11 cellular contexts compared by ENCODE assay signal in the genomic region with DNA sequence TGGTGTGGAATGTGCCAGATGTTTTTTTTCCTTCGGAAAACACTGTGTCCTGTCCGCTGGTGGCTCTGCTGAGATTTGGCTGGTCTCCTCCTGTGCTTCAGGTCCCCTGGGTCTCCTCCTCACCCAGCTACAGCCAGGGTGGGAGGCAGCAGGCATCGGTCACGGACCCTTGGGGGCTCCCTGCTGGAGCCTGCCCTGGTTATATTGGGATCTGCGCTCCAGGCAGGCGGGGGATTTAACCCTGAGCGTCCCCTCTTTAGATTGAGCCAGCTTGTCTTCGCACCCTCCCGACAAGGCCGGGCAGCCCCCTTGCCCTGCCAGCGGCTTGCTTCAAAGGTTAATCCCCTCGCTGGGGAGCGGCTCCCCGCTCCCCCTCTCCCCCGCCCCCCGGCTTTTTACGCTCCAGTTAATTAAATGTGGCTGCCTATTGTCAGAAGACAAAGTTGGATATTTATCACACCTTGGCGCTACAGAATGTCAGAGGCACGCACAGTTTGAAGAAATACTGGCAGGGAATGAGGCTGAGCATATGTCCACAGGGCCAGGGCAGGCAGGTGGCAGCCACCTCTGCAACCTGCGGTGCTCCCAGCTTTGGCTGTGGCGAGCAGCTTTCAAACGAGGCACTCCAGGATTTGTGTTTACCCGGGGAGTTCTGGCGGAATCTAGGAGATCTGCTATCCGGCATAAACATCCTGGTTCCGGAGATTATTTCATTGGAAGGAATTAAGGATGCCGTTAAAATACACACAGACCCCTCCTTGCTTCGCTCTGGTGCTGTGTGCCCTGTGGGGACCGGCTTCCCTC. TPM values are rescaled to one million over a fixed set of nuclear protein-coding genes. Genes with fewer than 3 reads are reported as not detected.
A peak's percentile ranks its signal among the peaks of the same experiment; 100 is the strongest.
DNase-seq lines count a peak whose midpoint lies in the region; ATAC-seq lines count a peak whose summit lies in the region.
"Had no signal": no experiment of that assay in that cellular context is flagged by ENCODE, and none has a peak within 500 bp of the region (broad histone marks: within the 10 kb centered on the region; RNA-seq: fewer than 3 reads in every experiment).

No MANE protein-coding gene starts in this region.

- peak overlapping the region; percentile 48 for H3K4ac ChIP-seq in trophoblast cell (ENCODE audit: low read depth, low read length)

- H4K12ac ChIP-seq in trophoblast cell (ENCODE audit: low read depth, low read length) = no peak overlapping the region

- no peaks in the 10 kb centered on the region for H3K27me3 Mint-ChIP-seq in effector memory CD8-positive, alpha-beta T cell
- no peaks in the 10 kb centered on the region for H3K27me3 Mint-ChIP-seq in activated CD8-positive, alpha-beta T cell treated with anti-CD3 and anti-CD28 coated beads, Interleukin-2, amount 10 ng/mL, durations not matched to agents 7 days and 5 days (ENCODE audit: low read depth)

- H4K8ac ChIP-seq in trophoblast cell (ENCODE audit: low read depth, low read length) = no peak overlapping the region

- H3K4me3 ChIP-seq in trophoblast cell (ENCODE audit: low read depth, low read length) = no peak overlapping the region

- peaks cover 6% of the 10 kb centered on the region for H3K9me3 ChIP-seq in trophoblast cell (ENCODE audit: insufficient read depth, low read depth, low read length)
- H3K9me3 ChIP-seq: neutrophil had no signal

- H3K23ac ChIP-seq in trophoblast cell (ENCODE audit: low read length) = no peak overlapping the region

- peak overlapping the region in 1 of 2 donors; percentile 20 for H3K27ac Mint-ChIP-seq in effector memory CD8-positive, alpha-beta T cell
- no peak overlapping the region for H3K27ac Mint-ChIP-seq in activated CD8-positive, alpha-beta T cell treated with anti-CD3 and anti-CD28 coated beads, Interleukin-2, amount 10 ng/mL, durations not matched to agents 7 days and 5 days

- no peak overlapping the region for H3K14ac ChIP-seq in trophoblast cell (ENCODE audit: low read length)

- peaks cover 15 to 19% of the 10 kb centered on the region in 2 experiments for H3K4me1 ChIP-seq in trophoblast cell (ENCODE audit: control insufficient read depth in 1 of 2, insufficient read depth in 2 of 2, low read length in 2 of 2)

- H3K27me3 ChIP-seq in trophoblast cell (ENCODE audit: insufficient read depth, low read length) = no peaks in the 10 kb centered on the region
- H3K27me3 ChIP-seq: brain microvascular endothelial cell, neutrophil had no signal

- DNase-seq in COLO668 (lab: John Stamatoyannopoulos, UW; ENCODE audit: unreplicated experiment) (peak; percentile 68), NCI-H2171 treated with DMSO at 0.1 percent for 48 hours (lab: John Stamatoyannopoulos, UW) (peak; percentile 82), trophoblast cell (no peak), ecto neural progenitor cell (ENCODE audit: low spot score) (no peak), medulla oblongata (ENCODE audit: extremely low spot score) (no peak)
- DNase-seq in effector memory CD8-positive, alpha-beta T cell = no peak
- no peak for DNase-seq in activated CD8-positive, alpha-beta T cell treated with anti-CD3 and anti-CD28 coated beads, Interleukin-2, amount 10 ng/mL, durations not matched to agents 7 days and 5 days
- DNase-seq: DND-41 had no signal

- no peaks in the 10 kb centered on the region for H3K9me3 Mint-ChIP-seq in effector memory CD8-positive, alpha-beta T cell
- no peaks in the 10 kb centered on the region for H3K9me3 Mint-ChIP-seq in activated CD8-positive, alpha-beta T cell treated with anti-CD3 and anti-CD28 coated beads, Interleukin-2, amount 10 ng/mL, durations not matched to agents 7 days and 5 days (ENCODE audit: insufficient read depth)

- H3K27ac ChIP-seq in trophoblast cell (ENCODE audit: low read depth, low read length) = no peak overlapping the region
- H3K27ac ChIP-seq: neutrophil had no signal

- POLR2A ChIA-PET in activated CD8-positive, alpha-beta T cell treated with anti-CD3 and anti-CD28 coated beads, Interleukin-2, amount 10 ng/mL, durations not matched to agents 7 days and 5 days (lab: Charles Lee) = no interaction called here

- no peak for ATAC-seq in effector memory CD8-positive, alpha-beta T cell (replicated peaks)
- no peak for ATAC-seq in activated CD8-positive, alpha-beta T cell treated with anti-CD3 and anti-CD28 coated beads, Interleukin-2, amount 10 ng/mL, durations not matched to agents 7 days and 5 days
- ATAC-seq in HG03280 (IDR thresholded peaks at IDR 0.05; ENCODE audit: unreplicated experiment) = no peak

- peaks cover 68 to 73% of the 10 kb centered on the region in 2 donors for H3K4me1 Mint-ChIP-seq in effector memory CD8-positive, alpha-beta T cell (ENCODE audit: low read depth in 2 of 2)
- H3K4me1 Mint-ChIP-seq in activated CD8-positive, alpha-beta T cell treated with anti-CD3 and anti-CD28 coated beads, Interleukin-2, amount 10 ng/mL, durations not matched to agents 7 days and 5 days (ENCODE audit: low read depth) = peaks cover 30% of the 10 kb centered on the region

- peaks cover 47% of the 10 kb centered on the region for H3K36me3 Mint-ChIP-seq in effector memory CD8-positive, alpha-beta T cell (ENCODE audit: insufficient read depth)
- H3K36me3 Mint-ChIP-seq in activated CD8-positive, alpha-beta T cell treated with anti-CD3 and anti-CD28 coated beads, Interleukin-2, amount 10 ng/mL, durations not matched to agents 7 days and 5 days (ENCODE audit: low read depth) = peaks cover 15% of the 10 kb centered on the region

- no peak overlapping the region for H3K9ac ChIP-seq in trophoblast cell (ENCODE audit: low read length)

- H3K4me2 ChIP-seq in trophoblast cell (ENCODE audit: low read length) = no peak overlapping the region

- H3K4me3 Mint-ChIP-seq in effector memory CD8-positive, alpha-beta T cell = peak overlapping the region; percentile 17 to 27
- H3K4me3 Mint-ChIP-seq in activated CD8-positive, alpha-beta T cell treated with anti-CD3 and anti-CD28 coated beads, Interleukin-2, amount 10 ng/mL, durations not matched to agents 7 days and 5 days = no peak overlapping the region

- peaks cover 8 to 14% of the 10 kb centered on the region in 2 experiments for H3K36me3 ChIP-seq in trophoblast cell (ENCODE audit: control insufficient read depth in 1 of 2, insufficient read depth in 2 of 2, low read length in 2 of 2)
- H3K36me3 ChIP-seq: brain microvascular endothelial cell, neutrophil had no signal

- H2AFZ ChIP-seq in trophoblast cell (ENCODE audit: insufficient read depth, low read length, poor library complexity) = no peak overlapping the region

- CTCF ChIA-PET in activated CD8-positive, alpha-beta T cell treated with anti-CD3 and anti-CD28 coated beads, Interleukin-2, amount 10 ng/mL, durations not matched to agents 7 days and 5 days (lab: Charles Lee) = interaction anchor here (1.6 kb wide), 1 partner anchor 35 kb away, joined by 3 read pairs; no protein-coding TSS in a partner anchor

- WGBS in trophoblast cell (ENCODE audit: extremely low coverage, insufficient coverage, insufficient read length) = no CpG with 5 or more reads among the region's 29 CpGs

- no peak overlapping the region for H4K91ac ChIP-seq in trophoblast cell (ENCODE audit: low read depth, low read length)

- H2AK5ac ChIP-seq in trophoblast cell (ENCODE audit: low read length) = no peak overlapping the region

- peaks cover 3% of the 10 kb centered on the region for H3K79me2 ChIP-seq in trophoblast cell (ENCODE audit: control insufficient read depth, insufficient read depth, low read length, poor library complexity)

- H2BK5ac ChIP-seq in trophoblast cell (ENCODE audit: low read depth, low read length, poor library complexity) = no peak overlapping the region

- H3K18ac ChIP-seq in trophoblast cell (ENCODE audit: low read length) = no peak overlapping the region

- peaks cover 2% of the 10 kb centered on the region for H3K79me1 ChIP-seq in trophoblast cell (ENCODE audit: low read length)

- H2BK120ac ChIP-seq in trophoblast cell (ENCODE audit: insufficient read depth, low read length, poor library complexity) = no peak overlapping the region

- no peak overlapping the region for H2BK12ac ChIP-seq in trophoblast cell (ENCODE audit: low read length)

RNA-seq across cellular contexts. Expression of a gene that starts 38.2 kb away (rescaled TPM):
- 175 and 188 TPM in 2 replicates for polyA plus RNA-seq in trophoblast cell (2013)
- total RNA-seq in activated CD8-positive, alpha-beta T cell treated with anti-CD3 and anti-CD28 coated beads, Interleukin-2, amount 10 ng/mL, durations not matched to agents 7 days and 5 days = 10 to 100 TPM; 48.9 to 51.4 TPM

Comparison
In these comparisons a context has a peak if more than half of its experiments do, and no peak if none do; other contexts are left out.
1. DNase-seq: peak in COLO668 (single experiment) and NCI-H2171 treated with DMSO at 0.1 percent for 48 hours (single experiment); none in effector memory CD8-positive, alpha-beta T cell (0 of 3), trophoblast cell (0 of 2), ecto neural progenitor cell (single experiment), activated CD8-positive, alpha-beta T cell treated with anti-CD3 and anti-CD28 coated beads, Interleukin-2, amount 10 ng/mL, durations not matched to agents 7 days and 5 days (single experiment) and medulla oblongata (single experiment).